In genomic region chr22:42282943-42283287, GRCh38 we compare ENCODE assay signal across 10 cellular contexts. TPM values are rescaled to one million over a fixed set of nuclear protein-coding genes. Genes with fewer than 3 reads are reported as not detected.
DNase-seq lines count a peak whose midpoint lies in the region; ATAC-seq and TF ChIP-seq lines count a peak whose summit lies in the region.
"Had no signal": no experiment of that assay in that cellular context is flagged by ENCODE, and none has a peak within 500 bp of the region (broad histone marks: within the 10 kb centered on the region; RNA-seq: fewer than 3 reads in every experiment).

No MANE protein-coding gene starts in this region.

- H3K36me3 ChIP-seq in hepatocyte (replicated peaks; ENCODE audit: insufficient read depth, low read depth) (no peaks in the 10 kb centered on the region), sigmoid colon (no peaks in the 10 kb centered on the region)

- intact Hi-C loops in sigmoid colon (cut with DNase I): no loop called here

- H3K9me3 ChIP-seq in hepatocyte (ENCODE audit: low read depth) (no peaks in the 10 kb centered on the region), sigmoid colon (no peaks in the 10 kb centered on the region)

- H3K9me2 ChIP-seq in hepatocyte (replicated peaks; ENCODE audit: insufficient read depth): no peaks in the 10 kb centered on the region

- H3K4me2 ChIP-seq in hepatocyte: peak overlapping the region; percentile 89

- no peak for TF ChIP-seq POLR2A in sigmoid colon (IDR thresholded peaks at IDR 0.05)

- H4K20me1 ChIP-seq in hepatocyte (ENCODE audit: insufficient read depth, poor library complexity, severe bottlenecking): no peaks in the 10 kb centered on the region

- ATAC-seq in HG02852 (IDR thresholded peaks at IDR 0.05; ENCODE audit: unreplicated experiment): no peak

- TF ChIP-seq CTCF in hepatocyte (IDR thresholded peaks at IDR 0.05; ENCODE audit: poor library complexity) (no peak), sigmoid colon (IDR thresholded peaks at IDR 0.05) (no peak)

- 10% methylated on average over 14 of the region's 14 CpGs for WGBS in hepatocyte (ENCODE audit: low lambda C conversion rate, missing lambda C conversion rate)
- 7 to 34% methylated on average over 14 of the region's 14 CpGs for WGBS in sigmoid colon, 2 donors

- peaks cover 7% of the 10 kb centered on the region for H3K27me3 ChIP-seq in hepatocyte
- H3K27me3 ChIP-seq in sigmoid colon: peaks cover 0 to 29% (median 0%) of the 10 kb centered on the region in 3 donors

- DNase-seq in D341Med (ENCODE audit: low spot score) (peak; percentile 25), NCI-H526 (lab: John Stamatoyannopoulos, UW) (peak; percentile 71 to 76), hepatocyte (ENCODE audit: low spot score) (no peak), sigmoid colon (no peak), SKM-1 (lab: John Stamatoyannopoulos, UW; ENCODE audit: unreplicated experiment) (no peak), iPS-NIHi7 (ENCODE audit: extremely low spot score) (no peak)
- no peak for DNase-seq in activated CD4-positive, CD25-positive, alpha-beta regulatory T cell treated with anti-CD3 and anti-CD28 coated beads, Interleukin-2, amount 50 U/mL, for 72 hours
- DNase-seq: amniotic stem cell; stimulated activated naive CD8-positive, alpha-beta T cell treated with anti-CD3 and anti-CD28 coated beads, Interleukin-15, amount 100 ng/mL, for 72 hours had no signal

- H2AFZ ChIP-seq in hepatocyte: peak overlapping the region; percentile 45

- H3K4me3 ChIP-seq in hepatocyte: no peak overlapping the region
- H3K4me3 ChIP-seq in sigmoid colon: peak overlapping the region; percentile 19 to 46 (median 40)

- H3K4me1 ChIP-seq in hepatocyte (ENCODE audit: insufficient read depth) (peaks cover 19% of the 10 kb centered on the region), sigmoid colon (peaks cover 0 to 17% (median 14%) of the 10 kb centered on the region in 4 donors)

- TF ChIP-seq EP300 in sigmoid colon (IDR thresholded peaks at IDR 0.05): no peak

- H3K27ac ChIP-seq in hepatocyte (peak overlapping the region; percentile 73), sigmoid colon (no peak overlapping the region)

- H3K79me2 ChIP-seq in hepatocyte: no peaks in the 10 kb centered on the region

RNA-seq across cellular contexts. Expression of gene TCF20, which starts 12.5 kb away (rescaled TPM):
- total RNA-seq in hepatocyte (31.1 and 34.3 TPM in 2 replicates), sigmoid colon (10 to 100 TPM; 21.6 to 31.0 (median 25.1) TPM)
- polyA plus RNA-seq in hepatocyte (5.0 and 5.9 TPM in 2 replicates), sigmoid colon (10 to 100 TPM; 10.8 to 28.2 (median 11.6) TPM)

Comparison
In these comparisons a context has a peak if more than half of its experiments do, and no peak if none do; other contexts are left out.
1. DNase-seq: peak in D341Med (single experiment) and NCI-H526 (2 of 2); none in hepatocyte (single experiment), sigmoid colon (single experiment), SKM-1 (single experiment), activated CD4-positive, CD25-positive, alpha-beta regulatory T cell treated with anti-CD3 and anti-CD28 coated beads, Interleukin-2, amount 50 U/mL, for 72 hours (single experiment) and iPS-NIHi7 (single experiment).